ENCODE assay signal across 16 cellular contexts in the genomic region with DNA sequence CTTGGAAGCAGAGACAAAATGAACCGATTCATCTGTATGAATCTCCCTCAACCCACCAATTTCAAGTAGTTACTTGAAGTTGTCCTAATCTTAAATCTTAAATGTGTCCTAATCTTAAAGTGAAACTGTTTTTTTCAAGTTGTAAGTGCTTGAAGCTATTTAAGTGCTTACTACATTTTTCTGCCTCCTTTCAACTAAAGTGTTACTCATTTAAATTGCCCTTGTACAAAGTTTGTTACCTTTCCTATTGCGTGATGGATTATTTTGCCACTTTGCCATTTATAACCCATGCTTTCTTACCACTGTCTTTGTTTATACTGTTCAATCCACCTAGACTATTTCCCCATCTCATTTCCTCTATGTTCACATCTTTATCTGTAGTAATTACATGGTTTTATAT. TPM values are rescaled to one million over a fixed set of nuclear protein-coding genes. Genes with fewer than 3 reads are reported as not detected.
A peak's percentile ranks its signal among the peaks of the same experiment; 100 is the strongest.
DNase-seq lines count a peak whose midpoint lies in the region; ATAC-seq and TF ChIP-seq lines count a peak whose summit lies in the region.
"Had no signal": no experiment of that assay in that cellular context is flagged by ENCODE, and none has a peak within 500 bp of the region (broad histone marks: within the 10 kb centered on the region; RNA-seq: fewer than 3 reads in every experiment).

No MANE protein-coding gene starts in this region.

- H3K4me1 ChIP-seq in Karpas-422 (ENCODE audit: low read length) = peaks cover 30% of the 10 kb centered on the region
- H3K4me1 ChIP-seq in mammary epithelial cell (ENCODE audit: insufficient read depth, low read length) = peaks cover 9% of the 10 kb centered on the region
- no peaks in the 10 kb centered on the region for H3K4me1 ChIP-seq in mesenchymal stem cell (ENCODE audit: control insufficient read depth, insufficient read depth, low read depth, low read length)
- peaks cover 22% of the 10 kb centered on the region for H3K4me1 ChIP-seq in vagina
- H3K4me1 ChIP-seq: BE2C had no signal

- H4K20me1 ChIP-seq in Karpas-422 (ENCODE audit: insufficient read depth, low read depth, low read length) = no peaks in the 10 kb centered on the region
- no peaks in the 10 kb centered on the region for H4K20me1 ChIP-seq in mammary epithelial cell (ENCODE audit: insufficient read depth, low read length)

- TF ChIP-seq POLR2A in vagina (IDR thresholded peaks at IDR 0.05) = no peak

- no peak overlapping the region for H4K91ac ChIP-seq in mesenchymal stem cell (ENCODE audit: low read length)

- H3K9me2 ChIP-seq in Karpas-422 (replicated peaks; ENCODE audit: insufficient read depth, low read length) = no peaks in the 10 kb centered on the region

- H3K79me2 ChIP-seq in Karpas-422 (ENCODE audit: low read length) = peaks cover 85% of the 10 kb centered on the region
- H3K79me2 ChIP-seq in mammary epithelial cell (ENCODE audit: insufficient read depth, low read length) = peaks cover 67% of the 10 kb centered on the region

- peak overlapping the region; percentile 65 for H3K4me3 Mint-ChIP-seq in CD4-positive, alpha-beta T cell
- H3K4me3 Mint-ChIP-seq in activated CD4-positive, alpha-beta memory T cell treated with anti-CD3 and anti-CD28 coated beads, Interleukin-2, amount 10 ng/mL, durations not matched to agents 7 days and 5 days = no peak overlapping the region

- WGBS in mammary epithelial cell (ENCODE audit: low coverage, missing lambda C conversion rate) = 84% methylated on average over 2 of the region's 2 CpGs
- 86% methylated on average over 1 of the region's 2 CpGs for WGBS in mesenchymal stem cell

- no peak for DNase-seq in CD4-positive, alpha-beta T cell
- no peak for DNase-seq in Karpas-422
- peak; percentile 18 for DNase-seq in mammary epithelial cell
- peak; percentile 49 for DNase-seq in mesenchymal stem cell
- DNase-seq in vagina (ENCODE audit: extremely low spot score in 2 of 2) = no peak
- DNase-seq in activated CD4-positive, alpha-beta memory T cell treated with anti-CD3 and anti-CD28 coated beads, Interleukin-2, amount 10 ng/mL, durations not matched to agents 7 days and 5 days = no peak
- DNase-seq: activated CD4-positive, alpha-beta T cell treated with anti-CD3 and anti-CD28 coated beads, Interleukin-2, amount 50 U/mL, for 4 hours; activated T-cell treated with anti-CD3 and anti-CD28 coated beads, Interleukin-2, amount 50 U/mL, for 72 hours; BE2C; NCI-H1048; NCI-H748 treated with DMSO at 0.1 percent for 48 hours had no signal

- no peak overlapping the region for H4K8ac ChIP-seq in mesenchymal stem cell (ENCODE audit: low read length)

- no peak overlapping the region for H3K18ac ChIP-seq in mesenchymal stem cell (ENCODE audit: low read depth in 1 of 2, low read length in 2 of 2)

- CTCF ChIA-PET in CD4-positive, alpha-beta T cell (lab: Charles Lee) = interaction anchor here (2.2 kb wide), 1 partner anchor 19 kb away, joined by 5 read pairs; the partner anchor contains the start of genes COG5 and DUS4L
- CTCF ChIA-PET in mammary epithelial cell (lab: Charles Lee; ENCODE audit: low non-redundant PET) = no interaction called here
- CTCF ChIA-PET in activated CD4-positive, alpha-beta memory T cell treated with anti-CD3 and anti-CD28 coated beads, Interleukin-2, amount 10 ng/mL, durations not matched to agents 7 days and 5 days (lab: Charles Lee) = interaction anchor here (1.0 to 2.1 kb wide), 2 partner anchors 75 to 78 kb away, joined by 3 to 8 read pairs; partner anchors contain the start of gene SLC26A4

- H2BK15ac ChIP-seq in mesenchymal stem cell (ENCODE audit: low read depth, poor library complexity, severe bottlenecking) = no peak overlapping the region

- no peak for TF ChIP-seq CTCF in CD4-positive, alpha-beta T cell (IDR thresholded peaks at IDR 0.05)
- TF ChIP-seq CTCF in mammary epithelial cell (conservative IDR thresholded peaks at IDR 0.05 in 1 of 2, IDR thresholded peaks at IDR 0.05 in 1 of 2; ENCODE audit: extremely low read depth in 1 of 2, insufficient read depth in 1 of 2, low read depth in 1 of 2, low read length in 2 of 2) (no peak), vagina (IDR thresholded peaks at IDR 0.05) (no peak)

- no peak overlapping the region for H2BK5ac ChIP-seq in mesenchymal stem cell (ENCODE audit: low read depth, low read length, poor library complexity, severe bottlenecking)

- H2BK120ac ChIP-seq in mesenchymal stem cell (ENCODE audit: low read depth, low read length) = no peak overlapping the region

- no peaks in the 10 kb centered on the region for H3K9me3 Mint-ChIP-seq in CD4-positive, alpha-beta T cell
- no peaks in the 10 kb centered on the region for H3K9me3 Mint-ChIP-seq in activated CD4-positive, alpha-beta memory T cell treated with anti-CD3 and anti-CD28 coated beads, Interleukin-2, amount 10 ng/mL, durations not matched to agents 7 days and 5 days
- H3K9me3 Mint-ChIP-seq: activated T-cell treated with anti-CD3 and anti-CD28 coated beads, Interleukin-2, amount 50 U/mL, for 72 hours had no signal

- POLR2A ChIA-PET in CD4-positive, alpha-beta T cell (lab: Charles Lee) = interaction anchor here (0.7 kb wide), 1 partner anchor 69 kb away, joined by 3 read pairs; no protein-coding TSS in a partner anchor
- POLR2A ChIA-PET in activated CD4-positive, alpha-beta memory T cell treated with anti-CD3 and anti-CD28 coated beads, Interleukin-2, amount 10 ng/mL, durations not matched to agents 7 days and 5 days (lab: Charles Lee) = interaction anchor here (0.9 to 1.6 kb wide), 4 partner anchors 19 to 160 kb away, joined by 4 to 5 read pairs (median 4); partner anchors contain the start of genes COG5 and DUS4L

- intact Hi-C loops in CD4-positive, alpha-beta T cell (cut with DNase I, micrococcal nuclease) = loop anchor here in 1 of 2 experiments (10.0 kb wide), 1 partner anchor 312 kb away; the partner anchor contains the start of gene DLD
- intact Hi-C loops in mammary epithelial cell (cut with micrococcal nuclease) (loop anchor here (5.0 to 10.0 kb wide), 3 partner anchors 121 to 388 kb away; no protein-coding TSS in a partner anchor), vagina (cut with DNase I) (no loop called here)

- H3K23ac ChIP-seq in mesenchymal stem cell (ENCODE audit: low read length in 2 of 2) = no peak overlapping the region

- H3K9me3 ChIP-seq in CD4-positive, alpha-beta T cell (ENCODE audit: control insufficient read depth, low read length) = no peaks in the 10 kb centered on the region
- H3K9me3 ChIP-seq in Karpas-422 (ENCODE audit: low read length) (no peaks in the 10 kb centered on the region), mammary epithelial cell (replicated peaks; ENCODE audit: insufficient read depth, low read length) (no peaks in the 10 kb centered on the region), mesenchymal stem cell (ENCODE audit: control insufficient read depth, low read length) (no peaks in the 10 kb centered on the region), vagina (no peaks in the 10 kb centered on the region)
- H3K9me3 ChIP-seq: BE2C had no signal

- peaks cover 22% of the 10 kb centered on the region for H3K79me1 ChIP-seq in mesenchymal stem cell (replicated peaks; ENCODE audit: low read length, poor library complexity, severe bottlenecking)

- H3K27me3 Mint-ChIP-seq in CD4-positive, alpha-beta T cell = no peaks in the 10 kb centered on the region
- H3K27me3 Mint-ChIP-seq in activated CD4-positive, alpha-beta memory T cell treated with anti-CD3 and anti-CD28 coated beads, Interleukin-2, amount 10 ng/mL, durations not matched to agents 7 days and 5 days = no peaks in the 10 kb centered on the region

- no peaks in the 10 kb centered on the region for H3K27me3 ChIP-seq in CD4-positive, alpha-beta T cell (ENCODE audit: control insufficient read depth, insufficient read depth, low read length)
- H3K27me3 ChIP-seq in Karpas-422 (ENCODE audit: low read length) (no peaks in the 10 kb centered on the region), mammary epithelial cell (ENCODE audit: insufficient read depth, low read length) (no peaks in the 10 kb centered on the region), mesenchymal stem cell (ENCODE audit: control insufficient read depth in 1 of 2, insufficient read depth in 1 of 2, low read length in 2 of 2) (no peaks in the 10 kb centered on the region), vagina (no peaks in the 10 kb centered on the region)
- H3K27me3 ChIP-seq: BE2C had no signal

- BruUV-seq in mammary epithelial cell (replicated peaks; lab: Mats Ljungman, UMichigan) = no TSS peak

- in situ Hi-C loops in mammary epithelial cell (cut with MboI; ENCODE audit: low sequenced_read_pairs in 2 of 2) = no loop called here

- H3K4me2 ChIP-seq in Karpas-422 (ENCODE audit: low read depth, low read length, poor library complexity, severe bottlenecking) = peak overlapping the region; percentile 89
- H3K4me2 ChIP-seq in mammary epithelial cell (ENCODE audit: insufficient read depth, low read depth, low read length) = peak overlapping the region; percentile 96
- H3K4me2 ChIP-seq in mesenchymal stem cell (ENCODE audit: low read length, poor library complexity, severe bottlenecking) = no peak overlapping the region

- H3K4me1 Mint-ChIP-seq in CD4-positive, alpha-beta T cell (ENCODE audit: low read depth) = peaks cover 26% of the 10 kb centered on the region
- H3K4me1 Mint-ChIP-seq in activated CD4-positive, alpha-beta memory T cell treated with anti-CD3 and anti-CD28 coated beads, Interleukin-2, amount 10 ng/mL, durations not matched to agents 7 days and 5 days = peaks cover 34% of the 10 kb centered on the region

- no peak overlapping the region for H3K27ac Mint-ChIP-seq in CD4-positive, alpha-beta T cell
- no peak overlapping the region for H3K27ac Mint-ChIP-seq in activated CD4-positive, alpha-beta memory T cell treated with anti-CD3 and anti-CD28 coated beads, Interleukin-2, amount 10 ng/mL, durations not matched to agents 7 days and 5 days

- dilution Hi-C loops in mammary epithelial cell (cut with HindIII; ENCODE audit: low sequenced_read_pairs) = no loop called here

- no peak for ATAC-seq in CD4-positive, alpha-beta T cell (ENCODE audit: poor library complexity)
- ATAC-seq in HG03354 (IDR thresholded peaks at IDR 0.05; ENCODE audit: poor library complexity, severe bottlenecking, unreplicated experiment) (no peak), GM21390 (IDR thresholded peaks at IDR 0.05; ENCODE audit: unreplicated experiment) (no peak)
- ATAC-seq: activated T-cell treated with anti-CD3 and anti-CD28 coated beads, Interleukin-2, amount 50 U/mL, for 72 hours; left lobe of liver; Panc1 had no signal

- H3K9ac ChIP-seq in Karpas-422 (ENCODE audit: low read length) (no peak overlapping the region), mammary epithelial cell (ENCODE audit: insufficient read depth, low read length) (peak overlapping the region; percentile 23), mesenchymal stem cell (ENCODE audit: low read length) (peak overlapping the region; percentile 31)

- peaks cover 24% of the 10 kb centered on the region for H3K36me3 ChIP-seq in Karpas-422 (ENCODE audit: insufficient read depth, low read length)
- H3K36me3 ChIP-seq in mammary epithelial cell (ENCODE audit: insufficient read depth, low read length) = peaks cover 18% of the 10 kb centered on the region
- peaks cover 7 to 35% of the 10 kb centered on the region in 2 experiments for H3K36me3 ChIP-seq in mesenchymal stem cell (ENCODE audit: control insufficient read depth in 1 of 2, insufficient read depth in 2 of 2, low read depth in 1 of 2, low read length in 2 of 2)
- no peaks in the 10 kb centered on the region for H3K36me3 ChIP-seq in vagina
- H3K36me3 ChIP-seq: BE2C had no signal

- no peak overlapping the region for H2AFZ ChIP-seq in Karpas-422 (ENCODE audit: low read length)
- no peak overlapping the region for H2AFZ ChIP-seq in mammary epithelial cell (ENCODE audit: low read depth, low read length)
- no peak overlapping the region for H2AFZ ChIP-seq in mesenchymal stem cell (ENCODE audit: low read depth, low read length)

- H3K14ac ChIP-seq in mesenchymal stem cell (ENCODE audit: low read length in 2 of 2) = no peak overlapping the region

- H3K36me3 Mint-ChIP-seq in CD4-positive, alpha-beta T cell (ENCODE audit: low read depth) = peaks cover 20% of the 10 kb centered on the region
- H3K36me3 Mint-ChIP-seq in activated CD4-positive, alpha-beta memory T cell treated with anti-CD3 and anti-CD28 coated beads, Interleukin-2, amount 10 ng/mL, durations not matched to agents 7 days and 5 days (ENCODE audit: low read depth) = peaks cover 38% of the 10 kb centered on the region

- H3K4me3 ChIP-seq in Karpas-422 (ENCODE audit: low read length) = no peak overlapping the region
- peak overlapping the region in 2 of 3 experiments; percentile 68 to 88 for H3K4me3 ChIP-seq in mammary epithelial cell (replicated peaks in 1 of 3; ENCODE audit: insufficient read depth in 1 of 3, low read depth in 2 of 3, low read length in 3 of 3)
- H3K4me3 ChIP-seq in mesenchymal stem cell (ENCODE audit: insufficient read depth in 1 of 2, low read depth in 1 of 2, low read length in 2 of 2) = peak overlapping the region in 1 of 2 experiments; percentile 96
- peak overlapping the region in 1 of 2 donors; percentile 69 for H3K4me3 ChIP-seq in vagina

- no peak overlapping the region for H2BK12ac ChIP-seq in mesenchymal stem cell (ENCODE audit: low read length in 2 of 2)

- H3K4ac ChIP-seq in mesenchymal stem cell (ENCODE audit: low read depth in 1 of 2, low read length in 2 of 2) = no peak overlapping the region

- no peak overlapping the region for H2AK5ac ChIP-seq in mesenchymal stem cell (ENCODE audit: low read length, severe bottlenecking)

- no peak overlapping the region for H3K27ac ChIP-seq in CD4-positive, alpha-beta T cell (ENCODE audit: low read depth, low read length)
- H3K27ac ChIP-seq in Karpas-422 (ENCODE audit: low read length) (no peak overlapping the region), mammary epithelial cell (ENCODE audit: insufficient read depth, low read depth, low read length) (peak overlapping the region; percentile 32), mesenchymal stem cell (ENCODE audit: low read length, poor library complexity, severe bottlenecking) (no peak overlapping the region), vagina (no peak overlapping the region)
- H3K27ac ChIP-seq: HL-60 had no signal

RNA-seq across cellular contexts. Expression of gene BCAP29, which starts 2.9 kb away (rescaled TPM):
- total RNA-seq in CD4-positive, alpha-beta T cell = 10 to 100 TPM; 11.0 to 11.7 TPM
- total RNA-seq in Karpas-422 (2014; rRNA removed; shearing (Covaris generic); ENCODE audit: low replicate concordance) = 38.7 and 116 TPM in 2 replicates
- total RNA-seq in mammary epithelial cell = 100 to 1,000 TPM in 1 of 2 donors, 10 to 100 TPM in 1; 92.1 to 129 TPM
- 53.5 TPM for polyA plus RNA-seq in mammary epithelial cell
- polyA minus RNA-seq in mammary epithelial cell = 26.1 TPM
- 57.1 TPM for polyA plus RNA-seq in mesenchymal stem cell (2013, experiment 1 of 2)
- 55.8 TPM for polyA plus RNA-seq in mesenchymal stem cell (2013, experiment 2 of 2)
- 92.1 TPM for total RNA-seq in vagina
- total RNA-seq in activated CD4-positive, alpha-beta memory T cell treated with anti-CD3 and anti-CD28 coated beads, Interleukin-2, amount 10 ng/mL, durations not matched to agents 7 days and 5 days = 10 to 100 TPM; 49.1 to 52.5 TPM

RNA-seq across cellular contexts. Expression of gene DUS4L, which starts 19.1 kb away (rescaled TPM):
- total RNA-seq in CD4-positive, alpha-beta T cell = 10 to 100 TPM; 14.3 to 14.4 TPM
- total RNA-seq in Karpas-422 (2014; rRNA removed; shearing (Covaris generic); ENCODE audit: low replicate concordance) = 24.4 and 26.5 TPM in 2 replicates
- 10 to 100 TPM; 13.0 to 19.0 TPM for total RNA-seq in mammary epithelial cell
- 5.8 TPM for polyA plus RNA-seq in mammary epithelial cell
- polyA minus RNA-seq in mammary epithelial cell = 0.72 TPM
- 4.2 TPM for polyA plus RNA-seq in mesenchymal stem cell (2013, experiment 1 of 2)
- polyA plus RNA-seq in mesenchymal stem cell (2013, experiment 2 of 2) = 4.7 TPM
- total RNA-seq in vagina = 1.5 TPM
- total RNA-seq in activated CD4-positive, alpha-beta memory T cell treated with anti-CD3 and anti-CD28 coated beads, Interleukin-2, amount 10 ng/mL, durations not matched to agents 7 days and 5 days = 1 to 10 TPM; 8.1 to 8.9 TPM

RNA-seq across cellular contexts. Expression of gene COG5, which starts 19.2 kb away (rescaled TPM):
- total RNA-seq in CD4-positive, alpha-beta T cell = 10 to 100 TPM; 43.4 to 44.5 TPM
- total RNA-seq in Karpas-422 (2014; rRNA removed; shearing (Covaris generic); ENCODE audit: low replicate concordance) = 56.1 and 78.0 TPM in 2 replicates
- 10 to 100 TPM; 60.5 to 66.2 TPM for total RNA-seq in mammary epithelial cell
- 24.2 TPM for polyA plus RNA-seq in mammary epithelial cell
- 18.0 TPM for polyA minus RNA-seq in mammary epithelial cell
- 18.3 TPM for polyA plus RNA-seq in mesenchymal stem cell (2013, experiment 1 of 2)
- polyA plus RNA-seq in mesenchymal stem cell (2013, experiment 2 of 2) = 19.7 TPM
- total RNA-seq in vagina = 55.2 TPM
- total RNA-seq in activated CD4-positive, alpha-beta memory T cell treated with anti-CD3 and anti-CD28 coated beads, Interleukin-2, amount 10 ng/mL, durations not matched to agents 7 days and 5 days = 10 to 100 TPM; 40.1 to 45.3 TPM

Comparison
In these comparisons a context has a peak if more than half of its experiments do, and no peak if none do; other contexts are left out.
1. DNase-seq: peak in mammary epithelial cell (single experiment) and mesenchymal stem cell (single experiment); none in CD4-positive, alpha-beta T cell (0 of 10), Karpas-422 (single experiment), vagina (0 of 2) and activated CD4-positive, alpha-beta memory T cell treated with anti-CD3 and anti-CD28 coated beads, Interleukin-2, amount 10 ng/mL, durations not matched to agents 7 days and 5 days (single experiment).